Comparison of ENCODE assay signal across 15 cellular contexts in the genomic region with DNA sequence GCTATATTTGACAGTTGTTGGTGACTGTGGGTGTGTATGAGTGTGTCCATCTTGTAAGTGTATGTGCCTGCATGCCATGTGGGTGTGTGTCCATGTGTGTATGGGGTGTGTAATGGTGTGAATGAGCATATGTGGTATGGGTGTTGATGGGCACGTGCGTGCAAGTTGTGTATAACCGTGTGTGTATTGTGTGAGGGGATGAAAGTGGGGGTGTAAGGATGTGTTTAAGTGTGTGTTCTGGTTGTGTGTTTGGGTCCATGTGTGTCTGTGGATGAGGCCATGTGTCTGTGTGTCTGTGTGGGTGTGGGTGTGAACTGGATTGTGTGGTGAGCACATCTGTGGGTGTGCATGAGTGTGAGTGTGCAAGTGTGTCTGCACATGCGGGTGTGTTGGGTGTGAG. TPM values are rescaled to one million over a fixed set of nuclear protein-coding genes. Genes with fewer than 3 reads are reported as not detected.
DNase-seq lines count a peak whose midpoint lies in the region; ATAC-seq and TF ChIP-seq lines count a peak whose summit lies in the region.
"Had no signal": no experiment of that assay in that cellular context is flagged by ENCODE, and none has a peak within 500 bp of the region (broad histone marks: within the 10 kb centered on the region; RNA-seq: fewer than 3 reads in every experiment).

No MANE protein-coding gene starts in this region.

- H3K27ac Mint-ChIP-seq in activated T-cell treated with anti-CD3 and anti-CD28 coated beads, Interleukin-2, amount 50 U/mL, for 24 hours = no peak overlapping the region
- no peak overlapping the region for H3K27ac Mint-ChIP-seq in osteocyte (ENCODE audit: unreplicated experiment)

- H3K9me3 Mint-ChIP-seq in activated T-cell treated with anti-CD3 and anti-CD28 coated beads, Interleukin-2, amount 50 U/mL, for 24 hours = no peaks in the 10 kb centered on the region
- no peaks in the 10 kb centered on the region for H3K9me3 Mint-ChIP-seq in osteocyte (ENCODE audit: unreplicated experiment)

- H3K36me3 ChIP-seq in NT2/D1 (ENCODE audit: insufficient read depth, insufficient read length, low read length) = no peaks in the 10 kb centered on the region
- H3K36me3 ChIP-seq in hepatocyte (replicated peaks; ENCODE audit: insufficient read depth, low read depth) = no peaks in the 10 kb centered on the region
- H3K36me3 ChIP-seq: ovary, tibial artery had no signal

- H2AFZ ChIP-seq in hepatocyte = no peak overlapping the region

- no peaks in the 10 kb centered on the region for H3K36me3 Mint-ChIP-seq in activated T-cell treated with anti-CD3 and anti-CD28 coated beads, Interleukin-2, amount 50 U/mL, for 24 hours (ENCODE audit: low read depth)
- H3K36me3 Mint-ChIP-seq in osteocyte (ENCODE audit: unreplicated experiment) = no peaks in the 10 kb centered on the region

- 97% methylated on average over 4 of the region's 4 CpGs for WGBS in hepatocyte (ENCODE audit: low lambda C conversion rate, missing lambda C conversion rate)

- no peak overlapping the region for H3K27ac ChIP-seq in hepatocyte
- H3K27ac ChIP-seq: ovary, tibial artery had no signal

- H3K9me3 ChIP-seq in NT2/D1 (ENCODE audit: insufficient read depth, low read length) = no peaks in the 10 kb centered on the region
- H3K9me3 ChIP-seq in hepatocyte (ENCODE audit: low read depth) = no peaks in the 10 kb centered on the region
- H3K9me3 ChIP-seq: ovary, tibial artery had no signal

- H3K4me1 ChIP-seq in NT2/D1 (ENCODE audit: insufficient read depth, insufficient read length) = peaks cover 17% of the 10 kb centered on the region
- H3K4me1 ChIP-seq in hepatocyte (ENCODE audit: insufficient read depth) = no peaks in the 10 kb centered on the region

- peak overlapping the region; percentile 86 for H3K4me2 ChIP-seq in hepatocyte

- H3K27me3 Mint-ChIP-seq in activated T-cell treated with anti-CD3 and anti-CD28 coated beads, Interleukin-2, amount 50 U/mL, for 24 hours = peaks cover 9% of the 10 kb centered on the region
- H3K27me3 Mint-ChIP-seq in osteocyte (ENCODE audit: unreplicated experiment) = peaks cover 22% of the 10 kb centered on the region

- TF ChIP-seq CTCF in hepatocyte (IDR thresholded peaks at IDR 0.05; ENCODE audit: poor library complexity) = no peak
- TF ChIP-seq CTCF in osteocyte (IDR thresholded peaks at IDR 0.05) = no peak

- H3K79me2 ChIP-seq in hepatocyte = no peaks in the 10 kb centered on the region

- H3K4me1 Mint-ChIP-seq in activated T-cell treated with anti-CD3 and anti-CD28 coated beads, Interleukin-2, amount 50 U/mL, for 24 hours (ENCODE audit: low read depth) = peaks cover 25% of the 10 kb centered on the region
- peaks cover 10% of the 10 kb centered on the region for H3K4me1 Mint-ChIP-seq in osteocyte (ENCODE audit: unreplicated experiment)

- peaks cover 22% of the 10 kb centered on the region for H3K27me3 ChIP-seq in NT2/D1 (ENCODE audit: insufficient read depth, insufficient read length)
- H3K27me3 ChIP-seq in hepatocyte = peaks cover 39% of the 10 kb centered on the region
- H3K27me3 ChIP-seq: ovary had no signal

- H3K9ac ChIP-seq in NT2/D1 (ENCODE audit: insufficient read length, low read depth) = peak overlapping the region; percentile 71

- intact Hi-C loops in posterior vena cava (cut with DNase I) = no loop called here

- H3K4me3 ChIP-seq in NT2/D1 (ENCODE audit: insufficient read length, low read depth) = peak overlapping the region; percentile 22
- H3K4me3 ChIP-seq in hepatocyte = no peak overlapping the region
- H3K4me3 ChIP-seq: ovary had no signal

- DNase-seq in activated T-cell treated with anti-CD3 and anti-CD28 coated beads, Interleukin-2, amount 50 U/mL, for 24 hours = no peak
- DNase-seq in activated T-cell treated with anti-CD3 and anti-CD28 coated beads, Interleukin-2, amount 50 U/mL, for 48 hours = no peak
- DNase-seq in NT2/D1 (ENCODE audit: low read depth, low spot score) = no peak
- no peak for DNase-seq in hepatocyte (ENCODE audit: low spot score)
- no peak for DNase-seq in osteocyte (ENCODE audit: extremely low spot score, unreplicated experiment)
- DNase-seq in posterior vena cava (ENCODE audit: low spot score) = no peak
- DNase-seq in DMS114 treated with DMSO at 0.1 percent for 48 hours (lab: John Stamatoyannopoulos, UW; ENCODE audit: unreplicated experiment) = no peak
- DNase-seq: ACHN; activated gamma-delta T cell treated with Interleukin-2 at 50 U/mL for 16 hours; central memory CD4-positive, alpha-beta T cell; DMS153; NCI-H446; ovary; tibial artery had no signal

- no peaks in the 10 kb centered on the region for H3K9me2 ChIP-seq in hepatocyte (replicated peaks; ENCODE audit: insufficient read depth)

- ATAC-seq in HG02884 (IDR thresholded peaks at IDR 0.05; ENCODE audit: unreplicated experiment) = no peak

- H3K4me3 Mint-ChIP-seq in activated T-cell treated with anti-CD3 and anti-CD28 coated beads, Interleukin-2, amount 50 U/mL, for 24 hours = peak overlapping the region; percentile 8
- peak overlapping the region; percentile 34 for H3K4me3 Mint-ChIP-seq in osteocyte (ENCODE audit: unreplicated experiment)

- H4K20me1 ChIP-seq in hepatocyte (ENCODE audit: insufficient read depth, poor library complexity, severe bottlenecking) = no peaks in the 10 kb centered on the region

RNA-seq across cellular contexts. Expression of a gene that starts 5.9 kb away (rescaled TPM):
- total RNA-seq in hepatocyte (0.27 and 0.52 TPM in 2 replicates), osteocyte (1.0 and 1.1 TPM in 2 replicates), posterior vena cava (1 to 10 TPM; 3.0 to 4.1 TPM)
- polyA plus RNA-seq in hepatocyte = 0.61 TPM in 1 of 2 replicates, not detected in the other

RNA-seq across cellular contexts. Expression of a gene that starts 7.3 kb away (rescaled TPM):
- 0.20 TPM in 1 of 2 replicates, not detected in the other for total RNA-seq in hepatocyte
- 0.46 and 0.92 TPM in 2 replicates for polyA plus RNA-seq in hepatocyte
- 0.68 and 0.73 TPM in 2 replicates for total RNA-seq in osteocyte
- total RNA-seq in posterior vena cava = 1 to 10 TPM; 8.9 to 9.8 TPM
